Comparison of ENCODE assay signal across 9 cellular contexts in genomic region chr14:71586131-71586893, GRCh38.
DNase-seq lines count a peak whose midpoint lies in the region; ATAC-seq and TF ChIP-seq lines count a peak whose summit lies in the region.
"Had no signal": no experiment of that assay in that cellular context is flagged by ENCODE, and none has a peak within 500 bp of the region (broad histone marks: within the 10 kb centered on the region; RNA-seq: fewer than 3 reads in every experiment).

No MANE protein-coding gene starts in this region.

- H3K4me3 ChIP-seq in hepatocyte: no peak overlapping the region
- H3K4me3 ChIP-seq in skeletal muscle satellite cell (ENCODE audit: low read length): peak overlapping the region; percentile 50

- H3K27me3 ChIP-seq in hepatocyte (no peaks in the 10 kb centered on the region), skeletal muscle satellite cell (ENCODE audit: control insufficient read depth, insufficient read depth, low read length) (no peaks in the 10 kb centered on the region)

- peak overlapping the region; percentile 21 for H3K27ac ChIP-seq in hepatocyte

- H3K4me1 ChIP-seq in hepatocyte (ENCODE audit: insufficient read depth) (peaks cover 11% of the 10 kb centered on the region), skeletal muscle satellite cell (ENCODE audit: control insufficient read depth, insufficient read depth, low read length) (peaks cover 78% of the 10 kb centered on the region)

- H4K20me1 ChIP-seq in hepatocyte (ENCODE audit: insufficient read depth, poor library complexity, severe bottlenecking): no peaks in the 10 kb centered on the region

- DNase-seq in GM04503 (ENCODE audit: low read depth): peak; percentile 29
- DNase-seq in activated T-helper 1 cell treated with anti-CD3 and anti-CD28 coated beads, Interleukin-12 subunit alpha, Interleukin-12 subunit beta, Interleukin-2, Interleukin-4 antibody, amounts not matched to agents 30 ng/mL and 10 ng/mL and 1 ng/mL, durations not matched to agents 14 hours and 24 hours and 36 hours (ENCODE audit: low spot score): no peak
- DNase-seq in hepatocyte (ENCODE audit: low spot score): peak; percentile 7
- no peak for DNase-seq in stimulated activated CD4-positive, alpha-beta T cell treated with anti-CD3 and anti-CD28 coated beads, Interleukin-2, amount 100 ng/mL, for 24 hours
- DNase-seq in SIG-M5 (lab: John Stamatoyannopoulos, UW): no peak
- no peak for DNase-seq in left colon
- no peak for DNase-seq in activated CD4-positive, alpha-beta T cell treated with anti-CD3 and anti-CD28 coated beads, Interleukin-2, amount 50 U/mL, for 48 hours
- DNase-seq: activated CD8-positive, alpha-beta T cell treated with anti-CD3 and anti-CD28 coated beads, Interleukin-2, amount 10 ng/mL, durations not matched to agents 7 days and 5 days had no signal

- H3K9me3 ChIP-seq in hepatocyte (ENCODE audit: low read depth) (no peaks in the 10 kb centered on the region), skeletal muscle satellite cell (replicated peaks; ENCODE audit: low read length) (no peaks in the 10 kb centered on the region)

- H3K9me3 Mint-ChIP-seq in activated T-helper 1 cell treated with anti-CD3 and anti-CD28 coated beads, Interleukin-12 subunit alpha, Interleukin-12 subunit beta, Interleukin-2, Interleukin-4 antibody, amounts not matched to agents 30 ng/mL and 10 ng/mL and 1 ng/mL, durations not matched to agents 14 hours and 24 hours and 36 hours: no peaks in the 10 kb centered on the region

- H2AFZ ChIP-seq in hepatocyte: no peak overlapping the region

- peaks cover 29% of the 10 kb centered on the region for H3K79me2 ChIP-seq in hepatocyte

- 43% methylated on average over 14 of the region's 14 CpGs for WGBS in hepatocyte (ENCODE audit: low lambda C conversion rate, missing lambda C conversion rate)

- peaks cover 64% of the 10 kb centered on the region for H3K4me1 Mint-ChIP-seq in activated T-helper 1 cell treated with anti-CD3 and anti-CD28 coated beads, Interleukin-12 subunit alpha, Interleukin-12 subunit beta, Interleukin-2, Interleukin-4 antibody, amounts not matched to agents 30 ng/mL and 10 ng/mL and 1 ng/mL, durations not matched to agents 14 hours and 24 hours and 36 hours (ENCODE audit: low read depth)

- H3K27me3 Mint-ChIP-seq in activated T-helper 1 cell treated with anti-CD3 and anti-CD28 coated beads, Interleukin-12 subunit alpha, Interleukin-12 subunit beta, Interleukin-2, Interleukin-4 antibody, amounts not matched to agents 30 ng/mL and 10 ng/mL and 1 ng/mL, durations not matched to agents 14 hours and 24 hours and 36 hours (ENCODE audit: insufficient read depth): peaks cover 3% of the 10 kb centered on the region

- no peak for TF ChIP-seq CTCF in hepatocyte (IDR thresholded peaks at IDR 0.05; ENCODE audit: poor library complexity)

- intact Hi-C loops in activated T-helper 1 cell treated with anti-CD3 and anti-CD28 coated beads, Interleukin-12 subunit alpha, Interleukin-12 subunit beta, Interleukin-2, Interleukin-4 antibody, amounts not matched to agents 30 ng/mL and 10 ng/mL and 1 ng/mL, durations not matched to agents 14 hours and 24 hours and 36 hours (cut with micrococcal nuclease): no loop called here
- intact Hi-C loops in left colon (cut with DNase I, micrococcal nuclease): no loop called here

- no peak overlapping the region for H3K4me3 Mint-ChIP-seq in activated T-helper 1 cell treated with anti-CD3 and anti-CD28 coated beads, Interleukin-12 subunit alpha, Interleukin-12 subunit beta, Interleukin-2, Interleukin-4 antibody, amounts not matched to agents 30 ng/mL and 10 ng/mL and 1 ng/mL, durations not matched to agents 14 hours and 24 hours and 36 hours
- H3K4me3 Mint-ChIP-seq: activated CD8-positive, alpha-beta T cell treated with anti-CD3 and anti-CD28 coated beads, Interleukin-2, amount 10 ng/mL, durations not matched to agents 7 days and 5 days had no signal

- no peak for ATAC-seq in left colon
- ATAC-seq: activated CD8-positive, alpha-beta T cell treated with anti-CD3 and anti-CD28 coated beads, Interleukin-2, amount 10 ng/mL, durations not matched to agents 7 days and 5 days had no signal

- H3K9me2 ChIP-seq in hepatocyte (replicated peaks; ENCODE audit: insufficient read depth): no peaks in the 10 kb centered on the region

- peak overlapping the region; percentile 39 for H3K9ac ChIP-seq in skeletal muscle satellite cell (ENCODE audit: low read depth, low read length)

- H3K36me3 Mint-ChIP-seq in activated T-helper 1 cell treated with anti-CD3 and anti-CD28 coated beads, Interleukin-12 subunit alpha, Interleukin-12 subunit beta, Interleukin-2, Interleukin-4 antibody, amounts not matched to agents 30 ng/mL and 10 ng/mL and 1 ng/mL, durations not matched to agents 14 hours and 24 hours and 36 hours (ENCODE audit: low read depth): peaks cover 32% of the 10 kb centered on the region

- peak overlapping the region; percentile 68 for H3K4me2 ChIP-seq in hepatocyte
- peak overlapping the region; percentile 74 for H3K4me2 ChIP-seq in skeletal muscle satellite cell (ENCODE audit: low read length)

- peak overlapping the region; percentile 26 for H3K27ac Mint-ChIP-seq in activated T-helper 1 cell treated with anti-CD3 and anti-CD28 coated beads, Interleukin-12 subunit alpha, Interleukin-12 subunit beta, Interleukin-2, Interleukin-4 antibody, amounts not matched to agents 30 ng/mL and 10 ng/mL and 1 ng/mL, durations not matched to agents 14 hours and 24 hours and 36 hours
- H3K27ac Mint-ChIP-seq: activated CD8-positive, alpha-beta T cell treated with anti-CD3 and anti-CD28 coated beads, Interleukin-2, amount 10 ng/mL, durations not matched to agents 7 days and 5 days had no signal

- H3K36me3 ChIP-seq in hepatocyte (replicated peaks; ENCODE audit: insufficient read depth, low read depth): no peaks in the 10 kb centered on the region
- H3K36me3 ChIP-seq in skeletal muscle satellite cell (ENCODE audit: insufficient read depth, low read length): peaks cover 4% of the 10 kb centered on the region

Comparison
In these comparisons a context has a peak if more than half of its experiments do, and no peak if none do; other contexts are left out.
1. DNase-seq: peak in GM04503 (single experiment) and hepatocyte (single experiment); none in activated T-helper 1 cell treated with anti-CD3 and anti-CD28 coated beads, Interleukin-12 subunit alpha, Interleukin-12 subunit beta, Interleukin-2, Interleukin-4 antibody, amounts not matched to agents 30 ng/mL and 10 ng/mL and 1 ng/mL, durations not matched to agents 14 hours and 24 hours and 36 hours (single experiment), stimulated activated CD4-positive, alpha-beta T cell treated with anti-CD3 and anti-CD28 coated beads, Interleukin-2, amount 100 ng/mL, for 24 hours (0 of 2), SIG-M5 (single experiment), left colon (0 of 2) and activated CD4-positive, alpha-beta T cell treated with anti-CD3 and anti-CD28 coated beads, Interleukin-2, amount 50 U/mL, for 48 hours (0 of 2).